In genomic region chrX:119692241-119693031, GRCh38 we compare ENCODE assay signal across 8 cellular contexts. TPM values are rescaled to one million over a fixed set of nuclear protein-coding genes. Genes with fewer than 3 reads are reported as not detected.
DNase-seq lines count a peak whose midpoint lies in the region; ATAC-seq, FAIRE-seq and TF ChIP-seq lines count a peak whose summit lies in the region.

No MANE protein-coding gene starts in this region.

- no peaks in the 10 kb centered on the region for H3K9me3 Mint-ChIP-seq in central memory CD8-positive, alpha-beta T cell

- peak overlapping the region; percentile 60 for H3K27ac ChIP-seq in HepG2 (ENCODE audit: extremely low read length, insufficient read depth, low read length)

- H3K27me3 Mint-ChIP-seq in central memory CD8-positive, alpha-beta T cell = no peaks in the 10 kb centered on the region

- H3K4me3 ChIP-seq in WI38 (ENCODE audit: low read depth, low read length) (peak overlapping the region; percentile 62), HepG2 (replicated peaks in 1 of 3; ENCODE audit: insufficient read depth in 1 of 3, low read depth in 2 of 3, low read length in 3 of 3) (peak overlapping the region; percentile 68 to 82 (median 77))

- peak; percentile 22 for DNase-seq in SKM-1 treated with dmso at 0.1 percent for 144 hours (lab: John Stamatoyannopoulos, UW; ENCODE audit: unreplicated experiment)
- DNase-seq in SKM-1 (lab: John Stamatoyannopoulos, UW; ENCODE audit: unreplicated experiment) = no peak
- peak; percentile 32 for DNase-seq in LHCN-M2 (ENCODE audit: low read depth)
- peak; percentile 37 to 45 for DNase-seq in central memory CD8-positive, alpha-beta T cell (ENCODE audit: low spot score in 2 of 2)
- no peak for DNase-seq in HepG2 (ENCODE audit: low spot score)
- peak; percentile 47 for DNase-seq in stimulated activated CD8-positive, alpha-beta memory T cell treated with anti-CD3 and anti-CD28 coated beads, Interleukin-12 subunit alpha, Interleukin-12 subunit beta, amount 100 ng/mL, for 4 hours (ENCODE audit: low read depth)

- ATAC-seq in central memory CD8-positive, alpha-beta T cell (replicated peaks; ENCODE audit: extremely low read depth, poor library complexity, severe bottlenecking) = peak; percentile 60
- ATAC-seq in HepG2 = peak; percentile 44
- no peak for ATAC-seq in HG03565 (IDR thresholded peaks at IDR 0.05; ENCODE audit: unreplicated experiment)

- TF ChIP-seq EP300 in HepG2 (IDR thresholded peaks at IDR 0.05; ENCODE audit: low read depth in 2 of 2, low read length in 2 of 2) (no peak), HepG2 (CRISPR knock-in tag; IDR thresholded peaks at IDR 0.05; ENCODE audit: borderline replicate concordance) (no peak)

- no peak for TF ChIP-seq RAD21 in HepG2 (CRISPR knock-in tag; IDR thresholded peaks at IDR 0.05)

- TF ChIP-seq CTCF in WI38 (IDR thresholded peaks at IDR 0.05; ENCODE audit: low read depth, low read length) (no peak), HepG2 (CRISPR knock-in tag; IDR thresholded peaks at IDR 0.05) (no peak)

- WGBS in HepG2 (ENCODE audit: low lambda C conversion rate) = no CpG with 5 or more reads among the region's 66 CpGs

- no peak for TF ChIP-seq POLR2A in HepG2 (IDR thresholded peaks at IDR 0.05; ENCODE audit: insufficient read depth in 1 of 2, low read depth in 2 of 2, low read length in 2 of 2)

- H4K20me1 ChIP-seq in HepG2 (ENCODE audit: insufficient read depth, low read length) = no peaks in the 10 kb centered on the region

- no TSS peak for BruUV-seq in HepG2 (replicated peaks; lab: Mats Ljungman, UMichigan)

- H3K79me2 ChIP-seq in HepG2 (ENCODE audit: insufficient read depth, low read length) = peaks cover 22% of the 10 kb centered on the region

- CTCF ChIA-PET in HepG2 (lab: Yijun Ruan, JAX; ENCODE audit: low intra/inter-chr PET ratio, low total read pairs) = no interaction called here

- in situ Hi-C loops in HepG2 (cut with HindIII; ENCODE audit: extremely low pct_ligation_motif_present, low pct_unique_long_range_greater_than_20kb) = no loop called here

- no peak overlapping the region for H2AFZ ChIP-seq in HepG2 (ENCODE audit: low read length)

- H3K4me1 Mint-ChIP-seq in central memory CD8-positive, alpha-beta T cell = peaks cover 14% of the 10 kb centered on the region

- H3K4me3 Mint-ChIP-seq in central memory CD8-positive, alpha-beta T cell = peak overlapping the region; percentile 97

- H3K4me2 ChIP-seq in HepG2 (ENCODE audit: low read depth, low read length) = peak overlapping the region; percentile 79

- peaks cover 30% of the 10 kb centered on the region for H3K36me3 Mint-ChIP-seq in central memory CD8-positive, alpha-beta T cell (ENCODE audit: insufficient read depth)

- H3K9ac ChIP-seq in HepG2 (ENCODE audit: insufficient read depth, low read depth, low read length) = peak overlapping the region; percentile 66

- peaks cover 14% of the 10 kb centered on the region for H3K4me1 ChIP-seq in HepG2 (ENCODE audit: insufficient read depth, low read length)

- H3K36me3 ChIP-seq in HepG2 (replicated peaks in 1 of 2; ENCODE audit: control insufficient read depth in 1 of 2, insufficient read depth in 2 of 2, low read length in 2 of 2) = no peaks in the 10 kb centered on the region

- peak overlapping the region; percentile 94 for H3K27ac Mint-ChIP-seq in central memory CD8-positive, alpha-beta T cell (ENCODE audit: low read depth)

- no peaks in the 10 kb centered on the region for H3K9me3 ChIP-seq in HepG2 (ENCODE audit: low read length)

- H3K27me3 ChIP-seq in HepG2 (ENCODE audit: control insufficient read depth in 1 of 2, insufficient read depth in 2 of 2, low read length in 2 of 2) = no peaks in the 10 kb centered on the region

- POLR2A ChIA-PET in HepG2 (lab: Yijun Ruan, JAX) = interaction anchor here (0.6 to 1.8 kb wide), 11 partner anchors 9 to 221 kb away, joined by 3 to 11 read pairs (median 3); partner anchors contain the start of genes RPL39, UBE2A and UPF3B

- intact Hi-C loops in HepG2 (cut with micrococcal nuclease; ENCODE audit: unreplicated experiment) = loop anchor here (10.0 kb wide), 1 partner anchor 178 kb away; no protein-coding TSS in a partner anchor

- FAIRE-seq in HepG2 (lab: Jason Lieb, UNC) = no peak

TF ChIP-seq in HepG2, 621 proteins besides CTCF, POLR2A, EP300 and RAD21 (continues in another document):
- TF ChIP-seq CENPT (CRISPR knock-in tag; IDR thresholded peaks at IDR 0.05; ENCODE audit: low read depth) (no peak), RBFOX2 (IDR thresholded peaks at IDR 0.05; ENCODE audit: low read depth, low read length) (0 out of 2 replicates have a peak, but pooled peaks have one; percentile 33), ZBTB7B (CRISPR knock-in tag; IDR thresholded peaks at IDR 0.05) (no peak), ZNF564 (CRISPR knock-in tag; IDR thresholded peaks at IDR 0.05) (0 out of 2 replicates have a peak, but pooled peaks have one; percentile 41), PHF21A (CRISPR knock-in tag; IDR thresholded peaks at IDR 0.05) (0 out of 2 replicates have a peak, but pooled peaks have one; percentile 22), NR2C2 (CRISPR knock-in tag; IDR thresholded peaks at IDR 0.05; ENCODE audit: borderline replicate concordance) (peak; percentile 1; the same call in 1 of the 2 replicates), ZNF574 (CRISPR knock-in tag; IDR thresholded peaks at IDR 0.05) (peak; percentile 8; the same call in 1 of the 2 replicates), ZFP91 (CRISPR knock-in tag; IDR thresholded peaks at IDR 0.05; ENCODE audit: borderline replicate concordance) (peak; percentile 8; the same call in 1 of the 2 replicates)

RNA-seq across cellular contexts. Expression of gene SEPTIN6, which starts 0.5 kb away (rescaled TPM):
- total RNA-seq in LHCN-M2 (2014; rRNA removed) (14.4 and 18.6 TPM in 2 replicates), HepG2 (2016; rRNA removed; fragmentation: Illumina TruSeq; extraction: Trizol) (21.7 and 34.1 TPM in 2 replicates)
- 13.6 TPM for polyA plus RNA-seq in LHCN-M2 (2012)
- 4.2 and 4.3 TPM in 2 replicates for total RNA-seq in HepG2 (2016; cell fraction: cytosol; rRNA removed; fragmentation: Illumina TruSeq; extraction: Trizol; ENCODE audit: low read depth)
- 22.6 and 30.6 TPM in 2 replicates for total RNA-seq in HepG2 (2016; cell fraction: insoluble cytoplasmic fraction; rRNA removed; fragmentation: Illumina TruSeq; extraction: Trizol)
- 11.6 and 11.9 TPM in 2 replicates for total RNA-seq in HepG2 (2016; cell fraction: membrane; rRNA removed; fragmentation: Illumina TruSeq; extraction: Trizol)
- 13.4 and 14.5 TPM in 2 replicates for total RNA-seq in HepG2 (2016; cell fraction: nucleus; rRNA removed; fragmentation: Illumina TruSeq; extraction: Trizol)
- polyA plus RNA-seq in HepG2 (2011; rRNA removed) = 35.9 and 38.3 TPM in 2 replicates
- 35.8 and 37.3 TPM in 2 replicates for polyA plus RNA-seq in HepG2 (2011; cell fraction: cytosol; rRNA removed)
- 20.9 and 22.6 TPM in 2 replicates for polyA plus RNA-seq in HepG2 (2011; cell fraction: nucleus; rRNA removed)
- 17.4 and 20.8 TPM in 2 replicates for polyA plus RNA-seq in HepG2 (2012)
- polyA plus RNA-seq in HepG2 (2016; cell fraction: cytosol; fragmentation: Illumina TruSeq; extraction: Trizol; ENCODE audit: low read depth) = 4.8 and 6.3 TPM in 2 replicates
- 33.9 and 37.2 TPM in 2 replicates for polyA plus RNA-seq in HepG2 (2016; cell fraction: insoluble cytoplasmic fraction; fragmentation: Illumina TruSeq; extraction: Trizol; ENCODE audit: low read depth)
- polyA plus RNA-seq in HepG2 (2016; cell fraction: membrane; fragmentation: Illumina TruSeq; extraction: Trizol; ENCODE audit: low read depth) = 11.2 and 12.4 TPM in 2 replicates
- 25.4 and 30.7 TPM in 2 replicates for polyA plus RNA-seq in HepG2 (2016; cell fraction: nucleus; fragmentation: Illumina TruSeq; extraction: Trizol; ENCODE audit: insufficient read depth, low read depth)
- polyA minus RNA-seq in HepG2 (2011; rRNA and poly(A)+ RNA removed; ENCODE audit: low replicate concordance) = 52.2 and 78.0 TPM in 2 replicates
- 24.4 and 30.2 TPM in 2 replicates for polyA minus RNA-seq in HepG2 (2011; cell fraction: cytosol; rRNA and poly(A)+ RNA removed)
- polyA minus RNA-seq in HepG2 (2011; cell fraction: nucleus; rRNA and poly(A)+ RNA removed) = 10.7 and 23.0 TPM in 2 replicates

Comparison
In these comparisons a context has a peak if more than half of its experiments do, and no peak if none do; other contexts are left out.
1. DNase-seq: peak in SKM-1 treated with dmso at 0.1 percent for 144 hours (single experiment), LHCN-M2 (single experiment), central memory CD8-positive, alpha-beta T cell (2 of 2) and stimulated activated CD8-positive, alpha-beta memory T cell treated with anti-CD3 and anti-CD28 coated beads, Interleukin-12 subunit alpha, Interleukin-12 subunit beta, amount 100 ng/mL, for 4 hours (single experiment); none in SKM-1 (single experiment) and HepG2 (single experiment).